In the genomic region with DNA sequence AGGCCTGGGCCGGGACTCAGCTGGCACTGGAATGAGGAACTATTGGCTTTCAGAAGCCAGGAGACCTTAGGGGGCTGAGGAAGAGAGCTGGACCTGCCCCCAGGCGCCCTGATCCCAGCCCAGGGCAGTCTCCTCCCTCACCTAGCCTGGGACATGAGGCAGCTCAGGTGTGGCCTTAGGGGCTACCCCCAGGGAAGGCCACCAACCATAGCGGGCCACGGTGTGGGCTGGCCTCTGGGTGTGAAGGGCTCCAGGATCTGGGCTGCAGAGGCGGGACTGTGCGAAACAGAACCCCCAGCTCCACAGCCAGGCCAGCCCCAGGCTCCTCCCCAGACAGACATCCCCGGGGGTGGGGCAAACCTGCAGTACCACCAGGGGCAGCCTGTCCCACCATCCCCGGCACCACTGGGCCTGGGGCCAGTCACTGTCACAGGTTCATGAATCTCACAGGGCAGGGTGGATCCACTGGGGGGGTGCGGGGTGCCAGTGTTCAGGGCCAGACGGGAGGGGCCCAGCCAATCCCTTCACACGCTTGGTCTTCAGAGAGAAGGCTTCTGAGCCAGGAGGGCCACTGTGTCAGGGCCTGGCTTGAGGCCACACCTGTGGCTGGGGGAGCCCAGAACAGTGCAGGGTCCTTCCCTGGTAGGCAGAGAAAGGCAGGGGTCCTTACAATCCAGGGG, we compare ENCODE assay signal across 6 cellular contexts. TPM values are rescaled to one million over a fixed set of nuclear protein-coding genes. Genes with fewer than 3 reads are reported as not detected.
DNase-seq lines count a peak whose midpoint lies in the region; ATAC-seq and TF ChIP-seq lines count a peak whose summit lies in the region.

No MANE protein-coding gene starts in this region.

- no peak for ATAC-seq in HG02571 (IDR thresholded peaks at IDR 0.05; ENCODE audit: unreplicated experiment)
- ATAC-seq in HG02798 (IDR thresholded peaks at IDR 0.05; ENCODE audit: poor library complexity, unreplicated experiment) = no peak

- TF ChIP-seq CTCF in fibroblast of lung (conservative IDR thresholded peaks at IDR 0.05 in 1 of 2, IDR thresholded peaks at IDR 0.05 in 1 of 2; ENCODE audit: low read depth in 1 of 2, low read length in 2 of 2) (no peak), stomach (IDR thresholded peaks at IDR 0.05) (peak in 1 of 7 experiments; percentile 5)

- WGBS in stomach, 5 donors = 20 to 40% (median 31%) methylated on average over 2 to 11 of the region's 11 CpGs

- DNase-seq in NAMALWA (ENCODE audit: low spot score) = peak; percentile 69
- no peak for DNase-seq in fibroblast of lung (ENCODE audit: low read depth in 2 of 2)
- DNase-seq in stomach = peak; percentile 79
- no peak for DNase-seq in NCI-H2029 treated with DMSO at 0.1 percent for 48 hours (lab: John Stamatoyannopoulos, UW)

- H3K9ac ChIP-seq in fibroblast of lung (ENCODE audit: insufficient read depth, low read length) = peak overlapping the region; percentile 26

- peaks cover 55% of the 10 kb centered on the region for H3K4me1 ChIP-seq in fibroblast of lung (ENCODE audit: control insufficient read depth, extremely low read depth, insufficient read depth, low read length)
- peaks cover 80 to 93% (median 87%) of the 10 kb centered on the region in 4 donors for H3K4me1 ChIP-seq in stomach

- intact Hi-C loops in stomach (cut with DNase I; ENCODE audit: low total_unique reads) = no loop called here

- H3K4me2 ChIP-seq in fibroblast of lung (ENCODE audit: extremely low read depth, insufficient read depth, low read length) = peak overlapping the region; percentile 69

- H3K9me3 ChIP-seq in fibroblast of lung (ENCODE audit: control insufficient read depth, insufficient read depth, low read depth, low read length) (no peaks in the 10 kb centered on the region), stomach (no peaks in the 10 kb centered on the region)

- peak in 1 of 4 donors; percentile 23 for TF ChIP-seq POLR2A in stomach (IDR thresholded peaks at IDR 0.05)

- H3K4me3 ChIP-seq in fibroblast of lung (replicated peaks in 1 of 4; ENCODE audit: control extremely low read depth in 1 of 4, insufficient read depth in 1 of 4, low read depth in 3 of 4, low read length in 4 of 4) = peak overlapping the region in 1 of 4 experiments; percentile 40
- H3K4me3 ChIP-seq in stomach = peak overlapping the region; percentile 7 to 88 (median 85)

- H3K36me3 ChIP-seq in fibroblast of lung (ENCODE audit: control insufficient read depth, insufficient read depth, low read length) (peaks cover 13% of the 10 kb centered on the region), stomach (peaks cover 0 to 6% (median 0%) of the 10 kb centered on the region in 4 donors)

- peaks cover 74% of the 10 kb centered on the region for H3K79me2 ChIP-seq in fibroblast of lung (ENCODE audit: control insufficient read depth, insufficient read depth, low read length)

- H3K27me3 ChIP-seq in fibroblast of lung (ENCODE audit: control insufficient read depth, insufficient read depth, low read length) (no peaks in the 10 kb centered on the region), stomach (peaks cover 0 to 18% (median 0%) of the 10 kb centered on the region in 3 donors)

- TF ChIP-seq EP300 in stomach (IDR thresholded peaks at IDR 0.05) = no peak

- H2AFZ ChIP-seq in fibroblast of lung (ENCODE audit: low read length) = no peak overlapping the region

- H4K20me1 ChIP-seq in fibroblast of lung (ENCODE audit: control insufficient read depth, extremely low read depth, insufficient read depth, low read length) = no peaks in the 10 kb centered on the region

- H3K27ac ChIP-seq in fibroblast of lung (ENCODE audit: insufficient read depth, low read length) (no peak overlapping the region), stomach (peak overlapping the region; percentile 94 to 96 (median 95))

RNA-seq across cellular contexts. Expression of a gene that starts 3.5 kb away (rescaled TPM):
- total RNA-seq in fibroblast of lung (130 and 209 TPM in 2 replicates), stomach (100 to 1,000 TPM; 105 to 648 (median 400) TPM)
- polyA plus RNA-seq in fibroblast of lung (62.7 and 72.9 TPM in 2 replicates), stomach (100 to 1,000 TPM in 2 of 3 donors, 10 to 100 TPM in 1; 50.3 to 197 (median 147) TPM)
- polyA plus RNA-seq in fibroblast of lung (2012) = 127 and 141 TPM in 2 replicates
- 337 and 393 TPM in 2 replicates for polyA minus RNA-seq in fibroblast of lung (ENCODE audit: low replicate concordance)

RNA-seq across cellular contexts. Expression of a gene that starts 22.8 kb away (rescaled TPM):
- total RNA-seq in fibroblast of lung (2.0 and 2.1 TPM in 2 replicates), stomach (10 to 100 TPM in 2 of 5 donors, 1 to 10 TPM in 3; 2.2 to 13.4 (median 2.5) TPM)
- polyA plus RNA-seq in fibroblast of lung (1.7 and 1.9 TPM in 2 replicates), stomach (1 to 10 TPM; 2.0 to 7.6 (median 5.5) TPM)
- polyA plus RNA-seq in fibroblast of lung (2012) = 3.1 and 3.5 TPM in 2 replicates
- polyA minus RNA-seq in fibroblast of lung (ENCODE audit: low replicate concordance) = 2.0 and 2.8 TPM in 2 replicates

RNA-seq across cellular contexts. Expression of a gene that starts 33.8 kb away (rescaled TPM):
- total RNA-seq in fibroblast of lung = 5.9 and 7.6 TPM in 2 replicates
- 2.6 and 4.1 TPM in 2 replicates for polyA plus RNA-seq in fibroblast of lung
- polyA plus RNA-seq in fibroblast of lung (2012) = 5.4 and 10.7 TPM in 2 replicates
- polyA minus RNA-seq in fibroblast of lung (ENCODE audit: low replicate concordance) = 17.1 and 18.7 TPM in 2 replicates
- 10 to 100 TPM in 1 of 5 donors, 1 to 10 TPM in 2, under 1 TPM in 1, not detected in 1; 0.29 to 10.1 (median 5.7) TPM for total RNA-seq in stomach
- 10 to 100 TPM in 2 of 3 donors, 1 to 10 TPM in 1; 8.5 to 13.6 (median 12.3) TPM for polyA plus RNA-seq in stomach

RNA-seq across cellular contexts. Expression of a gene that starts 39.1 kb away (rescaled TPM):
- total RNA-seq in fibroblast of lung = 34.4 and 44.4 TPM in 2 replicates
- polyA plus RNA-seq in fibroblast of lung = 19.7 and 24.6 TPM in 2 replicates
- polyA plus RNA-seq in fibroblast of lung (2012) = 25.1 and 30.5 TPM in 2 replicates
- polyA minus RNA-seq in fibroblast of lung (ENCODE audit: low replicate concordance) = 43.4 and 55.2 TPM in 2 replicates
- 100 to 1,000 TPM in 3 of 5 donors, 10 to 100 TPM in 2; 54.9 to 243 (median 151) TPM for total RNA-seq in stomach
- polyA plus RNA-seq in stomach = 10 to 100 TPM; 24.4 to 36.5 (median 28.7) TPM

RNA-seq across cellular contexts. Expression of a gene that starts 42.5 kb away (rescaled TPM):
- total RNA-seq in fibroblast of lung = 24.4 and 30.1 TPM in 2 replicates
- 16.4 and 21.5 TPM in 2 replicates for polyA plus RNA-seq in fibroblast of lung
- polyA plus RNA-seq in fibroblast of lung (2012) = 19.8 and 26.9 TPM in 2 replicates
- polyA minus RNA-seq in fibroblast of lung (ENCODE audit: low replicate concordance) = 39.0 and 43.3 TPM in 2 replicates
- total RNA-seq in stomach = 10 to 100 TPM in 2 of 5 donors, 1 to 10 TPM in 3; 5.2 to 49.6 (median 9.3) TPM
- polyA plus RNA-seq in stomach = 1 to 10 TPM; 4.7 to 9.3 (median 7.1) TPM

Comparison
In these comparisons a context has a peak if more than half of its experiments do, and no peak if none do; other contexts are left out.
1. DNase-seq: peak in NAMALWA (single experiment) and stomach (single experiment); none in fibroblast of lung (0 of 2) and NCI-H2029 treated with DMSO at 0.1 percent for 48 hours (single experiment).